ENCODE assay signal across 17 cellular contexts in the genomic region with DNA sequence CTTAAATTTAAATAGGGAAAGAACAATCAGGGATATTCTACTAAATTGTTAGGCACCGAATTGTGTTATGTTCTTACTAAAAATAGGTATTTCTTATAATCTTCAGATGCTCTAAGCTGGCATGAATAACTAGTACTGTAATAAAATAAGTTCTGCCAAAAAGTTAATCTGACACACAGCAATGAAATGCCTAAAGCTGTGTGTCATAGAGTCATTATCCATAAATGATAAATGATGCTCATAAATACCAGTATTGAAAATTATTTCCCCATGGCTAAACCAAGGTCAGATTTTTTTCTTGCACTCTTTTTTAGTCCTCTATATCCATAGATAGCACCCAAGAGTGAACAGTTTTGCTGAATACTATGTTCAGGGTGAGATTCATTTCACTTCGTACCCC. TPM values are rescaled to one million over a fixed set of nuclear protein-coding genes. Genes with fewer than 3 reads are reported as not detected.
DNase-seq lines count a peak whose midpoint lies in the region; FAIRE-seq and TF ChIP-seq lines count a peak whose summit lies in the region.
"Had no signal": no experiment of that assay in that cellular context is flagged by ENCODE, and none has a peak within 500 bp of the region (broad histone marks: within the 10 kb centered on the region; RNA-seq: fewer than 3 reads in every experiment).

No MANE protein-coding gene starts in this region.

- WGBS in hepatocyte (ENCODE audit: low lambda C conversion rate, missing lambda C conversion rate): 69% methylated on average over 2 of the region's 2 CpGs

- no peak overlapping the region for H3K27ac Mint-ChIP-seq in glutamatergic neuron (ENCODE audit: unreplicated experiment)
- H3K27ac Mint-ChIP-seq: T-helper 2 cell treated with Interferon-gamma antibody and Interleukin-4, amounts not matched to agents 5 μg/mL and 100 μg/mL, for 36 hours had no signal

- TF ChIP-seq CTCF in hepatocyte (IDR thresholded peaks at IDR 0.05; ENCODE audit: poor library complexity) (no peak), glutamatergic neuron (IDR thresholded peaks at IDR 0.05; ENCODE audit: partially characterized antibody, unreplicated experiment) (no peak)

- H4K20me1 ChIP-seq in hepatocyte (ENCODE audit: insufficient read depth, poor library complexity, severe bottlenecking): no peaks in the 10 kb centered on the region
- H4K20me1 ChIP-seq: BLaER1 had no signal

- no peaks in the 10 kb centered on the region for H3K36me3 Mint-ChIP-seq in glutamatergic neuron (ENCODE audit: unreplicated experiment)

- H3K27me3 ChIP-seq in adipocyte (replicated peaks; ENCODE audit: control insufficient read depth, insufficient read depth, low read length) (no peaks in the 10 kb centered on the region), hepatocyte (no peaks in the 10 kb centered on the region)
- H3K27me3 ChIP-seq: BLaER1 had no signal

- no peak for TF ChIP-seq POLR2A in GM12892 (IDR thresholded peaks at IDR 0.05; ENCODE audit: low read depth, low read length)

- H3K27ac ChIP-seq in hepatocyte: peak overlapping the region; percentile 41
- H3K27ac ChIP-seq: BLaER1 had no signal

- no peak overlapping the region for H3K4me3 Mint-ChIP-seq in glutamatergic neuron (ENCODE audit: unreplicated experiment)
- H3K4me3 Mint-ChIP-seq: T-helper 2 cell treated with Interferon-gamma antibody and Interleukin-4, amounts not matched to agents 5 μg/mL and 100 μg/mL, for 36 hours had no signal

- H3K9me3 ChIP-seq in adipocyte (ENCODE audit: control insufficient read depth, low read length): no peaks in the 10 kb centered on the region
- no peaks in the 10 kb centered on the region for H3K9me3 ChIP-seq in hepatocyte (ENCODE audit: low read depth)

- peak overlapping the region; percentile 57 for H3K9ac ChIP-seq in adipocyte (ENCODE audit: low read length)
- H3K9ac ChIP-seq: BLaER1 had no signal

- H3K27me3 Mint-ChIP-seq in glutamatergic neuron (ENCODE audit: unreplicated experiment): no peaks in the 10 kb centered on the region

- H3K36me3 ChIP-seq in adipocyte (ENCODE audit: control insufficient read depth, insufficient read depth, low read length, severe bottlenecking) (no peaks in the 10 kb centered on the region), hepatocyte (replicated peaks; ENCODE audit: insufficient read depth, low read depth) (no peaks in the 10 kb centered on the region)
- H3K36me3 ChIP-seq: BLaER1 had no signal

- no peak overlapping the region for H3K4me3 ChIP-seq in adipocyte (ENCODE audit: low read length)
- H3K4me3 ChIP-seq in hepatocyte: no peak overlapping the region
- H3K4me3 ChIP-seq: BLaER1, smooth muscle cell had no signal

- H3K4me2 ChIP-seq in hepatocyte: peak overlapping the region; percentile 29
- H3K4me2 ChIP-seq: BLaER1 had no signal

- no peaks in the 10 kb centered on the region for H3K9me2 ChIP-seq in hepatocyte (replicated peaks; ENCODE audit: insufficient read depth)

- peaks cover 4% of the 10 kb centered on the region for H3K9me3 Mint-ChIP-seq in glutamatergic neuron (ENCODE audit: unreplicated experiment)
- H3K9me3 Mint-ChIP-seq: T-helper 2 cell treated with Interferon-gamma antibody and Interleukin-4, amounts not matched to agents 5 μg/mL and 100 μg/mL, for 36 hours had no signal

- H3K4me1 Mint-ChIP-seq in glutamatergic neuron (ENCODE audit: low read depth, unreplicated experiment): no peaks in the 10 kb centered on the region

- H2AFZ ChIP-seq in hepatocyte: no peak overlapping the region

- no peak for FAIRE-seq in GM12892 (lab: Jason Lieb, UNC)

- H3K4me1 ChIP-seq in adipocyte (ENCODE audit: control insufficient read depth, insufficient read depth, low read length) (peaks cover 23% of the 10 kb centered on the region), hepatocyte (ENCODE audit: insufficient read depth) (peaks cover 19% of the 10 kb centered on the region)
- H3K4me1 ChIP-seq: BLaER1 had no signal

- peak; percentile 47 for DNase-seq in GM03348 (ENCODE audit: low spot score)
- DNase-seq in adipocyte (ENCODE audit: low read depth): peak; percentile 40
- DNase-seq in hepatocyte (ENCODE audit: low spot score): no peak
- peak; percentile 55 for DNase-seq in stromal cell of bone marrow (ENCODE audit: low read depth)
- no peak for DNase-seq in glutamatergic neuron
- no peak for DNase-seq in GM12892 (ENCODE audit: insufficient read length)
- DNase-seq in activated CD4-positive, alpha-beta T cell treated with anti-CD3 and anti-CD28 coated beads for 48 hours: no peak
- DNase-seq in SK-N-DZ (ENCODE audit: low spot score): no peak
- DNase-seq: activated CD8-positive, alpha-beta memory T cell treated with anti-CD3 and anti-CD28 coated beads, Interleukin-2, amount 50 U/mL, for 4 hours; DMS 273 treated with DMSO at 0.1 percent for 48 hours; mesendoderm; NCI-H1436; SHP77 treated with DMSO at 0.1 percent for 48 hours; stimulated activated naive CD8-positive, alpha-beta T cell treated with anti-CD3 and anti-CD28 coated beads, Interleukin-15, Interleukin-2, amounts not matched to agents 100 U/mL and 50 U/mL, for 24 hours had no signal

- H3K79me2 ChIP-seq in hepatocyte: no peaks in the 10 kb centered on the region

RNA-seq across cellular contexts. Expression of gene PRIM2, which starts 11.7 kb away (rescaled TPM):
- total RNA-seq in hepatocyte: 15.0 and 17.3 TPM in 2 replicates
- 5.1 and 5.7 TPM in 2 replicates for polyA plus RNA-seq in hepatocyte
- 15.3 TPM for total RNA-seq in glutamatergic neuron (ENCODE audit: unreplicated experiment)
- 22.9 TPM for polyA plus RNA-seq in GM12892 (2012; ENCODE audit: missing spikeins)
- polyA plus RNA-seq in SK-N-DZ (2014; cell fraction: cytosol; rRNA removed): 63.3 and 64.3 TPM in 2 replicates
- 22.2 and 27.9 TPM in 2 replicates for polyA plus RNA-seq in SK-N-DZ (2014; cell fraction: nucleus; rRNA removed)

Comparison
In these comparisons a context has a peak if more than half of its experiments do, and no peak if none do; other contexts are left out.
1. DNase-seq: peak in GM03348 (single experiment), adipocyte (single experiment) and stromal cell of bone marrow (single experiment); none in hepatocyte (single experiment), glutamatergic neuron (single experiment), GM12892 (single experiment), activated CD4-positive, alpha-beta T cell treated with anti-CD3 and anti-CD28 coated beads for 48 hours (single experiment) and SK-N-DZ (single experiment).